In genomic region chr10:110802551-110803238, GRCh38 we compare ENCODE assay signal across 8 cellular contexts.
DNase-seq lines count a peak whose midpoint lies in the region; ATAC-seq and TF ChIP-seq lines count a peak whose summit lies in the region.

No MANE protein-coding gene starts in this region.

- no peak overlapping the region for H2BK120ac ChIP-seq in mesenchymal stem cell (ENCODE audit: low read depth, low read length)

- no peak overlapping the region for H4K8ac ChIP-seq in mesenchymal stem cell (ENCODE audit: low read length)

- no peaks in the 10 kb centered on the region for H3K36me3 Mint-ChIP-seq in activated CD4-positive, alpha-beta T cell treated with anti-CD3 and anti-CD28 coated beads for 36 hours (ENCODE audit: low read depth)

- H3K27me3 ChIP-seq in dorsolateral prefrontal cortex, result no peaks in the 10 kb centered on the region
- H3K27me3 ChIP-seq in mesenchymal stem cell (ENCODE audit: control insufficient read depth in 1 of 2, insufficient read depth in 1 of 2, low read length in 2 of 2), result no peaks in the 10 kb centered on the region
- H3K27me3 ChIP-seq in upper lobe of right lung, result no peaks in the 10 kb centered on the region

- no peak overlapping the region for H3K23ac ChIP-seq in mesenchymal stem cell (ENCODE audit: low read length in 2 of 2)

- no peak overlapping the region for H2BK12ac ChIP-seq in mesenchymal stem cell (ENCODE audit: low read length in 2 of 2)

- no peak overlapping the region for H3K4ac ChIP-seq in mesenchymal stem cell (ENCODE audit: low read depth in 1 of 2, low read length in 2 of 2)

- peak overlapping the region; percentile 79 for H3K9ac ChIP-seq in mesenchymal stem cell (ENCODE audit: low read length)

- no peak overlapping the region for H3K4me3 Mint-ChIP-seq in activated CD4-positive, alpha-beta T cell treated with anti-CD3 and anti-CD28 coated beads for 36 hours

- 41% methylated on average over 3 of the region's 7 CpGs for WGBS in mesenchymal stem cell

- H3K18ac ChIP-seq in mesenchymal stem cell (ENCODE audit: low read depth in 1 of 2, low read length in 2 of 2), result no peak overlapping the region

- H4K91ac ChIP-seq in mesenchymal stem cell (ENCODE audit: low read length), result no peak overlapping the region

- 0 out of 2 replicates have a peak overlapping the region, but pooled peaks have one; percentile 12 for H3K27ac ChIP-seq in HEK293 (ENCODE audit: extremely low read depth, low read depth, low read length)
- peak overlapping the region in 35 of 59 donors; percentile 1 to 70 (median 37) for H3K27ac ChIP-seq in dorsolateral prefrontal cortex
- H3K27ac ChIP-seq in mesenchymal stem cell (ENCODE audit: low read length, poor library complexity, severe bottlenecking), result peak overlapping the region; percentile 64
- no peak overlapping the region for H3K27ac ChIP-seq in upper lobe of right lung

- no peak overlapping the region for H3K4me2 ChIP-seq in mesenchymal stem cell (ENCODE audit: low read length, poor library complexity, severe bottlenecking)

- no peak overlapping the region for H2BK15ac ChIP-seq in mesenchymal stem cell (ENCODE audit: low read depth, poor library complexity, severe bottlenecking)

- peak overlapping the region; percentile 72 for H3K27ac Mint-ChIP-seq in activated CD4-positive, alpha-beta T cell treated with anti-CD3 and anti-CD28 coated beads for 36 hours

- no peak overlapping the region for H2AK5ac ChIP-seq in mesenchymal stem cell (ENCODE audit: low read length, severe bottlenecking)

- no peak overlapping the region for H3K14ac ChIP-seq in mesenchymal stem cell (ENCODE audit: low read length in 2 of 2)

- POLR2A ChIA-PET in activated CD4-positive, alpha-beta T cell treated with anti-CD3 and anti-CD28 coated beads for 36 hours (lab: Charles Lee), result interaction anchor here (0.5 to 0.7 kb wide), 4 partner anchors 17 to 117 kb away, joined by 3 to 5 read pairs (median 3); partner anchors contain the start of gene SHOC2
- POLR2A ChIA-PET in HEK293 (lab: Yijun Ruan, JAX), result interaction anchor here (0.8 to 2.3 kb wide), 6 partner anchors 9 to 498 kb away, joined by 3 to 15 read pairs (median 6); partner anchors contain the start of genes BBIP1, PDCD4, SHOC2 and SMNDC1

- no peak overlapping the region for H2AFZ ChIP-seq in mesenchymal stem cell (ENCODE audit: low read depth, low read length)

- CTCF ChIA-PET in activated CD4-positive, alpha-beta T cell treated with anti-CD3 and anti-CD28 coated beads for 36 hours (lab: Charles Lee), result interaction anchor here (0.6 to 2.5 kb wide), 16 partner anchors 9 to 1339 kb away, joined by 3 to 21 read pairs (median 4); partner anchors contain the start of genes BBIP1 and SHOC2
- CTCF ChIA-PET in HEK293 (lab: Yijun Ruan, JAX), result interaction anchor here (0.6 to 1.9 kb wide), 7 partner anchors 43 to 245 kb away, joined by 3 to 10 read pairs (median 3); no protein-coding TSS in a partner anchor

- H3K36me3 ChIP-seq in HEK293 (ENCODE audit: control insufficient read depth in 2 of 2, insufficient read depth in 1 of 2, low read length in 2 of 2) (peaks cover 6 to 28% of the 10 kb centered on the region in 2 experiments), mesenchymal stem cell (ENCODE audit: control insufficient read depth in 1 of 2, insufficient read depth in 2 of 2, low read depth in 1 of 2, low read length in 2 of 2) (no peaks in the 10 kb centered on the region), upper lobe of right lung (no peaks in the 10 kb centered on the region)

- H3K27me3 Mint-ChIP-seq in activated CD4-positive, alpha-beta T cell treated with anti-CD3 and anti-CD28 coated beads for 36 hours, result no peaks in the 10 kb centered on the region

- H3K9me3 ChIP-seq in HEK293 (ENCODE audit: control insufficient read depth, insufficient read depth, low read depth, low read length) (no peaks in the 10 kb centered on the region), mesenchymal stem cell (ENCODE audit: control insufficient read depth, low read length) (peaks cover 4% of the 10 kb centered on the region), upper lobe of right lung (no peaks in the 10 kb centered on the region)

- TF ChIP-seq CTCF in HEK293 (tag by site-specific recombination; IDR thresholded peaks at IDR 0.05) (no peak), dorsolateral prefrontal cortex (IDR thresholded peaks at IDR 0.05 in 54 of 56, conservative IDR thresholded peaks at IDR 0.05 in 2 of 56; ENCODE audit: low read depth in 1 of 56, partially characterized antibody in 56 of 56) (peak in 1 of 56 donors; percentile 22), upper lobe of right lung (IDR thresholded peaks at IDR 0.05) (no peak)

- intact Hi-C loops in activated CD4-positive, alpha-beta T cell treated with anti-CD3 and anti-CD28 coated beads for 36 hours (cut with DNase I, micrococcal nuclease), result loop anchor here (5.0 kb wide), 3 partner anchors 55 to 90 kb away; partner anchors contain the start of gene PDCD4 (in 1 of the 2)
- intact Hi-C loops in dorsolateral prefrontal cortex (cut with DNase I), result loop anchor here in 1 of 2 donors (5.0 kb wide), 2 partner anchors 55 to 95 kb away; no protein-coding TSS in a partner anchor
- intact Hi-C loops in upper lobe of right lung (cut with DNase I), result no loop called here

- no peaks in the 10 kb centered on the region for H3K79me1 ChIP-seq in mesenchymal stem cell (replicated peaks; ENCODE audit: low read length, poor library complexity, severe bottlenecking)

- no peaks in the 10 kb centered on the region for H3K9me3 Mint-ChIP-seq in activated CD4-positive, alpha-beta T cell treated with anti-CD3 and anti-CD28 coated beads for 36 hours (ENCODE audit: low read depth)

- DNase-seq in activated CD4-positive, alpha-beta T cell treated with anti-CD3 and anti-CD28 coated beads for 36 hours, result peak; percentile 58
- no peak for DNase-seq in activated CD4-positive, alpha-beta T cell treated with anti-CD3 and anti-CD28 coated beads for 1 hour
- DNase-seq in NAMALWA (ENCODE audit: low spot score), result peak; percentile 74
- DNase-seq in T-helper 1 cell, result peak in 3 of 5 donors; percentile 5 to 43 (median 23)
- DNase-seq in dorsolateral prefrontal cortex, result peak in 5 of 10 donors; percentile 57 to 78 (median 66)
- DNase-seq in mesenchymal stem cell, result peak; percentile 85
- peak; percentile 86 for DNase-seq in upper lobe of right lung

- H3K4me3 ChIP-seq in HEK293 (ENCODE audit: low read depth, low read length) (no peak overlapping the region), dorsolateral prefrontal cortex (peak overlapping the region in 12 of 59 donors; percentile 0 to 39 (median 20)), mesenchymal stem cell (ENCODE audit: insufficient read depth in 1 of 2, low read depth in 1 of 2, low read length in 2 of 2) (peak overlapping the region in 1 of 2 experiments; percentile 31), upper lobe of right lung (no peak overlapping the region)

- H2BK5ac ChIP-seq in mesenchymal stem cell (ENCODE audit: low read depth, low read length, poor library complexity, severe bottlenecking), result no peak overlapping the region

- H3K4me1 ChIP-seq in HEK293 (ENCODE audit: control insufficient read depth, insufficient read depth, low read length) (peaks cover 12% of the 10 kb centered on the region), mesenchymal stem cell (ENCODE audit: control insufficient read depth, insufficient read depth, low read depth, low read length) (peaks cover 5% of the 10 kb centered on the region), upper lobe of right lung (peaks cover 22% of the 10 kb centered on the region)

- ATAC-seq in activated CD4-positive, alpha-beta T cell treated with anti-CD3 and anti-CD28 coated beads for 36 hours, result peak; percentile 78
- ATAC-seq in upper lobe of right lung, result peak; percentile 91

- H3K4me1 Mint-ChIP-seq in activated CD4-positive, alpha-beta T cell treated with anti-CD3 and anti-CD28 coated beads for 36 hours, result peaks cover 34% of the 10 kb centered on the region

TF ChIP-seq in HEK293, 187 proteins besides CTCF, POLR2A, EP300 and RAD21 (continues in another document):
- TF ChIP-seq ZNF19 (tag by site-specific recombination; IDR thresholded peaks at IDR 0.05; ENCODE audit: low read depth) (no peak), ZNF37A (tag by site-specific recombination; IDR thresholded peaks at IDR 0.05) (no peak), HOXC10 (CRISPR knock-in tag; IDR thresholded peaks at IDR 0.05) (no peak), ZBTB26 (tag by site-specific recombination; optimal IDR thresholded peaks at IDR 0.05) (no peak), ZNF600 (tag by site-specific recombination; IDR thresholded peaks at IDR 0.05) (peak; percentile 65; the same call in 1 of the 2 replicates), GFI1B (tag by site-specific recombination; IDR thresholded peaks at IDR 0.05) (no peak), ZNF561 (tag by site-specific recombination; IDR thresholded peaks at IDR 0.05; ENCODE audit: borderline replicate concordance) (peak; percentile 76), ZNF121 (tag by site-specific recombination; IDR thresholded peaks at IDR 0.05) (no peak), ZFP37 (tag by site-specific recombination; IDR thresholded peaks at IDR 0.05) (no peak), ZBTB21 (tag by site-specific recombination; IDR thresholded peaks at IDR 0.05) (peak; percentile 55; the same call in 1 of the 2 replicates), ZNF571 (tag by site-specific recombination; IDR thresholded peaks at IDR 0.05) (no peak)
